Comparison of ENCODE assay signal across 17 cellular contexts in genomic region chr2:232407428-232408150, GRCh38. TPM values are rescaled to one million over a fixed set of nuclear protein-coding genes. Genes with fewer than 3 reads are reported as not detected.
DNase-seq lines count a peak whose midpoint lies in the region; ATAC-seq, FAIRE-seq and TF ChIP-seq lines count a peak whose summit lies in the region.
"Not testable (repeated sequence)": the region's sequence is repeated elsewhere in the genome, so short reads cannot be mapped to it uniquely, and the experiment has no call there.
"Had no signal": no experiment of that assay in that cellular context is flagged by ENCODE, and none has a peak within 500 bp of the region (broad histone marks: within the 10 kb centered on the region; RNA-seq: fewer than 3 reads in every experiment).

No MANE protein-coding gene starts in this region.

- DNase-seq in H7 (peak; percentile 51), epidermal melanocyte (ENCODE audit: insufficient read length, low spot score) (peak; percentile 1), mesenteric fat pad (ENCODE audit: low spot score) (peak; percentile 86), sigmoid colon (peak; percentile 53), upper lobe of right lung (peak; percentile 49)
- peak; percentile 21 for DNase-seq in activated CD8-positive, alpha-beta memory T cell treated with anti-CD3 and anti-CD28 coated beads for 24 hours
- not testable (repeated sequence) for DNase-seq in HepG2 (ENCODE audit: low spot score)

- not testable (repeated sequence) for H3K4me3 ChIP-seq in H7 (ENCODE audit: insufficient read depth, low read depth, low read length); HepG2 (replicated peaks in 1 of 3; ENCODE audit: insufficient read depth in 1 of 3, low read depth in 2 of 3, low read length in 3 of 3); sigmoid colon; upper lobe of right lung

- not testable (repeated sequence) for H3K9ac ChIP-seq in HepG2 (ENCODE audit: insufficient read depth, low read depth, low read length)

- H3K79me2 ChIP-seq in HepG2 (ENCODE audit: insufficient read depth, low read length) = not testable (repeated sequence)

- not testable (repeated sequence) for H4K20me1 ChIP-seq in HepG2 (ENCODE audit: insufficient read depth, low read length)

- not testable (repeated sequence) for TF ChIP-seq POLR2A in HepG2 (IDR thresholded peaks at IDR 0.05; ENCODE audit: insufficient read depth in 1 of 2, low read depth in 2 of 2, low read length in 2 of 2); sigmoid colon (IDR thresholded peaks at IDR 0.05)

- not testable (repeated sequence) for H3K36me3 ChIP-seq in H7 (replicated peaks; ENCODE audit: control insufficient read depth, insufficient read depth, low read length); HepG2 (replicated peaks in 1 of 2; ENCODE audit: control insufficient read depth in 1 of 2, insufficient read depth in 2 of 2, low read length in 2 of 2); sigmoid colon; upper lobe of right lung

- not testable (repeated sequence) for TF ChIP-seq RAD21 in HepG2 (CRISPR knock-in tag; IDR thresholded peaks at IDR 0.05)

- 55% methylated on average over 13 of the region's 30 CpGs for WGBS in HepG2 (ENCODE audit: low lambda C conversion rate)
- 92 to 93% methylated on average over 30 of the region's 30 CpGs for WGBS in sigmoid colon, 2 donors

- H3K4me2 ChIP-seq in HepG2 (ENCODE audit: low read depth, low read length) = not testable (repeated sequence)

- H3K27me3 ChIP-seq in H7 (ENCODE audit: control insufficient read depth, insufficient read depth, low read length); upper lobe of right lung: not testable (repeated sequence)
- H3K27me3 ChIP-seq in HepG2 (ENCODE audit: control insufficient read depth in 1 of 2, insufficient read depth in 2 of 2, low read length in 2 of 2) (peaks cover 0 to 11% of the 10 kb centered on the region in 2 experiments; a peak in 4 of 5 replicates), sigmoid colon (peaks cover 0 to 13% (median 0%) of the 10 kb centered on the region in 3 donors)

- TF ChIP-seq CTCF in HepG2 (CRISPR knock-in tag; IDR thresholded peaks at IDR 0.05); sigmoid colon (IDR thresholded peaks at IDR 0.05); upper lobe of right lung (IDR thresholded peaks at IDR 0.05): not testable (repeated sequence)

- H3K9me3 ChIP-seq in HepG2 (ENCODE audit: low read length); sigmoid colon; upper lobe of right lung: not testable (repeated sequence)

- peaks cover 11% of the 10 kb centered on the region for H3K4me1 ChIP-seq in HepG2 (ENCODE audit: insufficient read depth, low read length)
- not testable (repeated sequence) for H3K4me1 ChIP-seq in sigmoid colon, upper lobe of right lung

- in situ Hi-C loops in HepG2 (cut with HindIII; ENCODE audit: extremely low pct_ligation_motif_present, low pct_unique_long_range_greater_than_20kb) = not testable (repeated sequence)

- POLR2A ChIA-PET in HepG2 (lab: Yijun Ruan, JAX) = not testable (repeated sequence)

- CTCF ChIA-PET in HepG2 (lab: Yijun Ruan, JAX; ENCODE audit: low intra/inter-chr PET ratio, low total read pairs) = not testable (repeated sequence)

- FAIRE-seq in HepG2 (lab: Jason Lieb, UNC) = peak; percentile 30

- H3K27ac ChIP-seq in HepG2 (ENCODE audit: extremely low read length, insufficient read depth, low read length); sigmoid colon; upper lobe of right lung: not testable (repeated sequence)

- H2AFZ ChIP-seq in HepG2 (ENCODE audit: low read length) = not testable (repeated sequence)

- ATAC-seq in HepG2 = peak; percentile 60
- ATAC-seq in upper lobe of right lung = peak; percentile 3

- TF ChIP-seq EP300 in HepG2 (IDR thresholded peaks at IDR 0.05; ENCODE audit: low read depth in 2 of 2, low read length in 2 of 2); HepG2 (CRISPR knock-in tag; IDR thresholded peaks at IDR 0.05; ENCODE audit: borderline replicate concordance); sigmoid colon (IDR thresholded peaks at IDR 0.05): not testable (repeated sequence)

- not testable (repeated sequence) for BruUV-seq in HepG2 (replicated peaks; lab: Mats Ljungman, UMichigan)

- intact Hi-C loops in HepG2 (cut with micrococcal nuclease; ENCODE audit: unreplicated experiment); sigmoid colon (cut with DNase I); upper lobe of right lung (cut with DNase I): not testable (repeated sequence)

RNA-seq across cellular contexts. Expression of gene ALPG, which starts 0.9 kb away (rescaled TPM):
- 0.21 and 0.89 TPM in 2 replicates for total RNA-seq in H7 (2014; rRNA removed; shearing (Covaris generic))
- not detected in 2 replicates for total RNA-seq in HepG2 (2016; rRNA removed; fragmentation: Illumina TruSeq; extraction: Trizol)
- not detected in 2 replicates for total RNA-seq in HepG2 (2016; cell fraction: cytosol; rRNA removed; fragmentation: Illumina TruSeq; extraction: Trizol; ENCODE audit: low read depth)
- not detected in 2 replicates for total RNA-seq in HepG2 (2016; cell fraction: insoluble cytoplasmic fraction; rRNA removed; fragmentation: Illumina TruSeq; extraction: Trizol)
- not detected in 2 replicates for total RNA-seq in HepG2 (2016; cell fraction: membrane; rRNA removed; fragmentation: Illumina TruSeq; extraction: Trizol)
- total RNA-seq in HepG2 (2016; cell fraction: nucleus; rRNA removed; fragmentation: Illumina TruSeq; extraction: Trizol) = not detected in 2 replicates
- polyA plus RNA-seq in HepG2 (2011; rRNA removed) = not detected in 2 replicates
- not detected in 2 replicates for polyA plus RNA-seq in HepG2 (2011; cell fraction: cytosol; rRNA removed)
- polyA plus RNA-seq in HepG2 (2011; cell fraction: nucleus; rRNA removed) = not detected in 2 replicates
- polyA plus RNA-seq in HepG2 (2012) = not detected in 2 replicates
- not detected in 2 replicates for polyA plus RNA-seq in HepG2 (2016; cell fraction: cytosol; fragmentation: Illumina TruSeq; extraction: Trizol; ENCODE audit: low read depth)
- polyA plus RNA-seq in HepG2 (2016; cell fraction: insoluble cytoplasmic fraction; fragmentation: Illumina TruSeq; extraction: Trizol; ENCODE audit: low read depth) = not detected in 2 replicates
- polyA plus RNA-seq in HepG2 (2016; cell fraction: membrane; fragmentation: Illumina TruSeq; extraction: Trizol; ENCODE audit: low read depth) = not detected in 2 replicates
- not detected in 2 replicates for polyA plus RNA-seq in HepG2 (2016; cell fraction: nucleus; fragmentation: Illumina TruSeq; extraction: Trizol; ENCODE audit: insufficient read depth, low read depth)
- 0.12 TPM in 1 of 2 replicates, not detected in the other for polyA minus RNA-seq in HepG2 (2011; rRNA and poly(A)+ RNA removed; ENCODE audit: low replicate concordance)
- not detected in 2 replicates for polyA minus RNA-seq in HepG2 (2011; cell fraction: cytosol; rRNA and poly(A)+ RNA removed)
- polyA minus RNA-seq in HepG2 (2011; cell fraction: nucleus; rRNA and poly(A)+ RNA removed) = not detected in 2 replicates
- not detected for total RNA-seq in mesenteric fat pad
- not detected for total RNA-seq in sigmoid colon
- polyA plus RNA-seq in sigmoid colon = under 1 TPM in 1 of 3 donors, not detected in 2; 0.10 TPM
- total RNA-seq in upper lobe of right lung = 0.49 TPM
- total RNA-seq: A172; A673; CD4-positive, alpha-beta T cell; CD8-positive, alpha-beta memory T cell; GM12878; GM23248; H4; HFFc6 had no signal
- polyA plus RNA-seq: BJ; CD14-positive monocyte; CD8-positive, alpha-beta memory T cell; GM12878; GM23248 had no signal

RNA-seq across cellular contexts. Expression of gene ALPP, which starts 29.0 kb away (rescaled TPM):
- total RNA-seq in H7 (2014; rRNA removed; shearing (Covaris generic)) = 0.15 and 0.69 TPM in 2 replicates
- not detected in 2 replicates for total RNA-seq in HepG2 (2016; rRNA removed; fragmentation: Illumina TruSeq; extraction: Trizol)
- not detected in 2 replicates for total RNA-seq in HepG2 (2016; cell fraction: cytosol; rRNA removed; fragmentation: Illumina TruSeq; extraction: Trizol; ENCODE audit: low read depth)
- total RNA-seq in HepG2 (2016; cell fraction: insoluble cytoplasmic fraction; rRNA removed; fragmentation: Illumina TruSeq; extraction: Trizol) = not detected in 2 replicates
- not detected in 2 replicates for total RNA-seq in HepG2 (2016; cell fraction: membrane; rRNA removed; fragmentation: Illumina TruSeq; extraction: Trizol)
- not detected in 2 replicates for total RNA-seq in HepG2 (2016; cell fraction: nucleus; rRNA removed; fragmentation: Illumina TruSeq; extraction: Trizol)
- not detected in 2 replicates for polyA plus RNA-seq in HepG2 (2011; rRNA removed)
- not detected in 2 replicates for polyA plus RNA-seq in HepG2 (2011; cell fraction: cytosol; rRNA removed)
- polyA plus RNA-seq in HepG2 (2011; cell fraction: nucleus; rRNA removed) = not detected in 2 replicates
- polyA plus RNA-seq in HepG2 (2012) = not detected in 2 replicates
- polyA plus RNA-seq in HepG2 (2016; cell fraction: cytosol; fragmentation: Illumina TruSeq; extraction: Trizol; ENCODE audit: low read depth) = not detected in 2 replicates
- polyA plus RNA-seq in HepG2 (2016; cell fraction: insoluble cytoplasmic fraction; fragmentation: Illumina TruSeq; extraction: Trizol; ENCODE audit: low read depth) = not detected in 2 replicates
- not detected in 2 replicates for polyA plus RNA-seq in HepG2 (2016; cell fraction: membrane; fragmentation: Illumina TruSeq; extraction: Trizol; ENCODE audit: low read depth)
- not detected in 2 replicates for polyA plus RNA-seq in HepG2 (2016; cell fraction: nucleus; fragmentation: Illumina TruSeq; extraction: Trizol; ENCODE audit: insufficient read depth, low read depth)
- polyA minus RNA-seq in HepG2 (2011; rRNA and poly(A)+ RNA removed; ENCODE audit: low replicate concordance) = 1.1 TPM in 1 of 2 replicates, not detected in the other
- not detected in 2 replicates for polyA minus RNA-seq in HepG2 (2011; cell fraction: cytosol; rRNA and poly(A)+ RNA removed)
- not detected in 2 replicates for polyA minus RNA-seq in HepG2 (2011; cell fraction: nucleus; rRNA and poly(A)+ RNA removed)
- total RNA-seq in mesenteric fat pad = not detected
- total RNA-seq in sigmoid colon = not detected
- under 1 TPM in 1 of 3 donors, not detected in 2; 0.03 TPM for polyA plus RNA-seq in sigmoid colon
- total RNA-seq in upper lobe of right lung = 9.5 TPM
- total RNA-seq: A673; CD4-positive, alpha-beta T cell; CD8-positive, alpha-beta memory T cell; GM12878; GM23248; HFFc6 had no signal
- polyA plus RNA-seq: BJ; CD14-positive monocyte; CD8-positive, alpha-beta memory T cell; GM23248 had no signal

RNA-seq across cellular contexts. Expression of gene ALPI, which starts 48.4 kb away (rescaled TPM):
- 0.10 TPM in 1 of 2 replicates, not detected in the other for total RNA-seq in H7 (2014; rRNA removed; shearing (Covaris generic))
- total RNA-seq in HepG2 (2016; rRNA removed; fragmentation: Illumina TruSeq; extraction: Trizol) (not detected in 2 replicates), mesenteric fat pad (0.71 TPM), sigmoid colon (not detected), upper lobe of right lung (not detected)
- total RNA-seq in HepG2 (2016; cell fraction: cytosol; rRNA removed; fragmentation: Illumina TruSeq; extraction: Trizol; ENCODE audit: low read depth) = not detected in 2 replicates
- not detected in 2 replicates for total RNA-seq in HepG2 (2016; cell fraction: insoluble cytoplasmic fraction; rRNA removed; fragmentation: Illumina TruSeq; extraction: Trizol)
- not detected in 2 replicates for total RNA-seq in HepG2 (2016; cell fraction: membrane; rRNA removed; fragmentation: Illumina TruSeq; extraction: Trizol)
- not detected in 2 replicates for total RNA-seq in HepG2 (2016; cell fraction: nucleus; rRNA removed; fragmentation: Illumina TruSeq; extraction: Trizol)
- polyA plus RNA-seq in HepG2 (2011; rRNA removed) (0.03 TPM in 1 of 2 replicates, not detected in the other), sigmoid colon (10 to 100 TPM in 1 of 3 donors, 1 to 10 TPM in 2; 5.3 to 10.2 (median 7.2) TPM)
- polyA plus RNA-seq in HepG2 (2011; cell fraction: cytosol; rRNA removed) = 0.03 and 0.05 TPM in 2 replicates
- 0.07 TPM in 1 of 2 replicates, not detected in the other for polyA plus RNA-seq in HepG2 (2011; cell fraction: nucleus; rRNA removed)
- polyA plus RNA-seq in HepG2 (2012) = not detected in 2 replicates
- not detected in 2 replicates for polyA plus RNA-seq in HepG2 (2016; cell fraction: cytosol; fragmentation: Illumina TruSeq; extraction: Trizol; ENCODE audit: low read depth)
- polyA plus RNA-seq in HepG2 (2016; cell fraction: insoluble cytoplasmic fraction; fragmentation: Illumina TruSeq; extraction: Trizol; ENCODE audit: low read depth) = not detected in 2 replicates
- not detected in 2 replicates for polyA plus RNA-seq in HepG2 (2016; cell fraction: membrane; fragmentation: Illumina TruSeq; extraction: Trizol; ENCODE audit: low read depth)
- not detected in 2 replicates for polyA plus RNA-seq in HepG2 (2016; cell fraction: nucleus; fragmentation: Illumina TruSeq; extraction: Trizol; ENCODE audit: insufficient read depth, low read depth)
- 0.42 TPM in 1 of 2 replicates, not detected in the other for polyA minus RNA-seq in HepG2 (2011; rRNA and poly(A)+ RNA removed; ENCODE audit: low replicate concordance)
- not detected in 2 replicates for polyA minus RNA-seq in HepG2 (2011; cell fraction: cytosol; rRNA and poly(A)+ RNA removed)
- not detected in 2 replicates for polyA minus RNA-seq in HepG2 (2011; cell fraction: nucleus; rRNA and poly(A)+ RNA removed)
- total RNA-seq: A172; A673; CD4-positive, alpha-beta T cell; CD8-positive, alpha-beta memory T cell; GM12878; GM23248; H4; HFFc6 had no signal
- polyA plus RNA-seq: BJ; CD14-positive monocyte; CD8-positive, alpha-beta memory T cell; GM12878; GM23248 had no signal
